In genomic region chr19:48994035-48994386, GRCh38 we compare ENCODE assay signal across 8 cellular contexts. TPM values are rescaled to one million over a fixed set of nuclear protein-coding genes. Genes with fewer than 3 reads are reported as not detected.
DNase-seq lines count a peak whose midpoint lies in the region; ATAC-seq, FAIRE-seq and TF ChIP-seq lines count a peak whose summit lies in the region.

No MANE protein-coding gene starts in this region.

- H3K27me3 ChIP-seq in HUES64 (ENCODE audit: insufficient read depth, low read length) (no peaks in the 10 kb centered on the region), bronchial epithelial cell (ENCODE audit: control insufficient read depth, insufficient read depth, low read length) (no peaks in the 10 kb centered on the region), mucosa of rectum (ENCODE audit: control insufficient read depth in 2 of 2, insufficient read depth in 2 of 2, low read length in 2 of 2) (no peaks in the 10 kb centered on the region)

- H3K9ac ChIP-seq in HUES64 (ENCODE audit: low read depth, low read length): peak overlapping the region; percentile 72
- H3K9ac ChIP-seq in mucosa of rectum (ENCODE audit: low read depth in 1 of 2, low read length in 2 of 2): peak overlapping the region; percentile 84 to 95

- TF ChIP-seq CTCF in A549 (IDR thresholded peaks at IDR 0.05) (no peak), bronchial epithelial cell (IDR thresholded peaks at IDR 0.05; ENCODE audit: insufficient read depth, low read length, severe bottlenecking) (no peak)

- H3K4me3 ChIP-seq in A549 (peak overlapping the region; percentile 73), HUES64 (ENCODE audit: low read length) (peak overlapping the region; percentile 80), bronchial epithelial cell (ENCODE audit: low read depth, low read length) (peak overlapping the region; percentile 82), mucosa of rectum (ENCODE audit: low read length in 2 of 2) (peak overlapping the region; percentile 89 to 99)

- FAIRE-seq in A549 (lab: Jason Lieb, UNC): no peak
- FAIRE-seq in bronchial epithelial cell (lab: Jason Lieb, UNC): no peak

- peak overlapping the region; percentile 76 to 87 for H3K27ac ChIP-seq in A549
- H3K27ac ChIP-seq in HUES64 (ENCODE audit: low read depth, low read length): no peak overlapping the region
- peak overlapping the region; percentile 98 for H3K27ac ChIP-seq in mucosa of rectum (ENCODE audit: low read depth in 2 of 2, low read length in 2 of 2)

- CTCF ChIA-PET in A549 (lab: Yijun Ruan, JAX): interaction anchor here (0.6 to 14.7 kb wide), 35 partner anchors 16 to 722 kb away, joined by 3 to 408 read pairs (median 4); partner anchors contain the start of genes CA11, CGB2, CGB7 and LHB

- H3K36me3 ChIP-seq in HUES64 (ENCODE audit: insufficient read depth, low read length) (peaks cover 11% of the 10 kb centered on the region; the same call in 1 of the 2 replicates), bronchial epithelial cell (ENCODE audit: control insufficient read depth, insufficient read depth, low read length) (peaks cover 9% of the 10 kb centered on the region), mucosa of rectum (ENCODE audit: control insufficient read depth in 2 of 2, insufficient read depth in 2 of 2, low read length in 2 of 2) (peaks cover 0 to 6% of the 10 kb centered on the region in 2 donors)

- no peak for TF ChIP-seq POLR2A in A549 (IDR thresholded peaks at IDR 0.05; ENCODE audit: low read length)

- peak overlapping the region; percentile 87 for H3K4me2 ChIP-seq in A549

- POLR2A ChIA-PET in A549 (lab: Yijun Ruan, JAX): interaction anchor here (0.6 to 1.9 kb wide), 23 partner anchors 10 to 269 kb away, joined by 3 to 16 read pairs (median 6); partner anchors contain the start of genes FTL, NUCB1 and PPP1R15A

- DNase-seq in A549 (ENCODE audit: low read depth in 1 of 2, low spot score in 1 of 2) (no peak), bronchial epithelial cell (ENCODE audit: low read depth) (no peak), DMS153 (lab: John Stamatoyannopoulos, UW) (no peak), NCI-H446 (lab: John Stamatoyannopoulos, UW) (no peak)
- DNase-seq in stimulated activated CD4-positive, alpha-beta T cell treated with anti-CD3 and anti-CD28 coated beads, Interleukin-2, amount 100 ng/mL, for 48 hours: no peak
- no peak for DNase-seq in stimulated activated naive CD4-positive, alpha-beta T cell treated with Interleukin-2 at 50 U/mL for 16 hours (lab: John Stamatoyannopoulos, UW)

- no peak for ATAC-seq in A549

- no peak for TF ChIP-seq RAD21 in A549 (conservative IDR thresholded peaks at IDR 0.05 in 1 of 2, IDR thresholded peaks at IDR 0.05 in 1 of 2)

- peaks cover 20% of the 10 kb centered on the region for H3K4me1 ChIP-seq in A549
- H3K4me1 ChIP-seq in HUES64 (ENCODE audit: insufficient read depth, low read length): no peaks in the 10 kb centered on the region; the same call in 1 of the 2 replicates
- H3K4me1 ChIP-seq in mucosa of rectum (ENCODE audit: control insufficient read depth in 2 of 2, insufficient read depth in 2 of 2, low read length in 2 of 2): peaks cover 16% of the 10 kb centered on the region in 2 donors

- 3% methylated on average over 13 of the region's 13 CpGs for WGBS in A549 (ENCODE audit: missing lambda C conversion rate)
- WGBS in HUES64: 2% methylated on average over 13 of the region's 13 CpGs

- H3K9me3 ChIP-seq in A549 (no peaks in the 10 kb centered on the region), HUES64 (ENCODE audit: insufficient read depth, low read depth, low read length) (no peaks in the 10 kb centered on the region), mucosa of rectum (ENCODE audit: control insufficient read depth in 2 of 2, low read length in 2 of 2) (no peaks in the 10 kb centered on the region)

- TF ChIP-seq EP300 in A549 (IDR thresholded peaks at IDR 0.05): no peak

TF ChIP-seq in A549, 52 proteins besides CTCF, POLR2A, EP300 and RAD21:
- peak; percentile 81 for TF ChIP-seq KDM5A (IDR thresholded peaks at IDR 0.05)
- peak; percentile 32; the same call in 1 of the 2 replicates for TF ChIP-seq PHF8 (IDR thresholded peaks at IDR 0.05; ENCODE audit: borderline replicate concordance, low read depth)
- TF ChIP-seq SMC3 (IDR thresholded peaks at IDR 0.05): no peak
- TF ChIP-seq HDAC2 (IDR thresholded peaks at IDR 0.05): no peak
- TF ChIP-seq KDM1A (IDR thresholded peaks at IDR 0.05; ENCODE audit: low read depth): no peak
- peak in 1 of 2 experiments; percentile 9; a peak in 1 of 5 replicates for TF ChIP-seq JUN (IDR thresholded peaks at IDR 0.05)
- TF ChIP-seq FOSB (CRISPR knock-in tag; IDR thresholded peaks at IDR 0.05): no peak

RNA-seq across cellular contexts. Expression of gene RUVBL2, which starts 0.3 kb away (rescaled TPM):
- polyA plus RNA-seq in A549 (2011; rRNA removed) (146 and 186 TPM in 2 replicates), A549 (2017; fragmentation: RNase III; extraction: RNeasy Plus Mini Kit Qiagen cat#74134 plus additional on column Dnase treatment) (213 to 274 TPM (median 225 TPM) in 3 replicates)
- polyA plus RNA-seq in A549 (2012; cell fraction: cytosol; rRNA removed): 517 and 543 TPM in 2 replicates
- 718 and 862 TPM in 2 replicates for polyA plus RNA-seq in A549 (2012; cell fraction: nucleus; rRNA removed)
- polyA minus RNA-seq in A549 (2011; rRNA and poly(A)+ RNA removed): 231 and 334 TPM in 2 replicates
- 73.5 TPM for polyA plus RNA-seq in HUES64 (2013, experiment 1 of 2)
- polyA plus RNA-seq in HUES64 (2013, experiment 2 of 2): 75.6 TPM
- total RNA-seq in bronchial epithelial cell: 154 and 267 TPM in 2 replicates

RNA-seq across cellular contexts. Expression of gene GYS1, which starts 0.9 kb away (rescaled TPM):
- 10.3 and 16.4 TPM in 2 replicates for polyA plus RNA-seq in A549 (2011; rRNA removed)
- 20.9 and 27.4 TPM in 2 replicates for polyA plus RNA-seq in A549 (2012; cell fraction: cytosol; rRNA removed)
- polyA plus RNA-seq in A549 (2012; cell fraction: nucleus; rRNA removed): 56.7 and 57.3 TPM in 2 replicates
- polyA plus RNA-seq in A549 (2017; fragmentation: RNase III; extraction: RNeasy Plus Mini Kit Qiagen cat#74134 plus additional on column Dnase treatment): 23.8 to 25.0 TPM (median 24.8 TPM) in 3 replicates
- 29.5 and 30.2 TPM in 2 replicates for polyA minus RNA-seq in A549 (2011; rRNA and poly(A)+ RNA removed)
- polyA plus RNA-seq in HUES64 (2013, experiment 1 of 2): 21.1 TPM
- polyA plus RNA-seq in HUES64 (2013, experiment 2 of 2): 26.6 TPM
- total RNA-seq in bronchial epithelial cell: 25.5 and 28.9 TPM in 2 replicates

RNA-seq across cellular contexts. Expression of gene LHB, which starts 22.9 kb away (rescaled TPM):
- polyA plus RNA-seq in A549 (2011; rRNA removed) (not detected in 2 replicates), A549 (2017; fragmentation: RNase III; extraction: RNeasy Plus Mini Kit Qiagen cat#74134 plus additional on column Dnase treatment) (0.22 TPM in 1 of 3 replicates, not detected in the others)
- polyA plus RNA-seq in A549 (2012; cell fraction: cytosol; rRNA removed): not detected in 2 replicates
- polyA plus RNA-seq in A549 (2012; cell fraction: nucleus; rRNA removed): 0.45 TPM in 1 of 2 replicates, not detected in the other
- polyA minus RNA-seq in A549 (2011; rRNA and poly(A)+ RNA removed): not detected in 2 replicates
- not detected for polyA plus RNA-seq in HUES64 (2013, experiment 1 of 2)
- not detected for polyA plus RNA-seq in HUES64 (2013, experiment 2 of 2)
- total RNA-seq in bronchial epithelial cell: 0.38 TPM in 1 of 2 replicates, not detected in the other

RNA-seq across cellular contexts. Expression of gene FTL, which starts 28.9 kb away (rescaled TPM):
- polyA plus RNA-seq in A549 (2011; rRNA removed): 4,743 and 7,067 TPM in 2 replicates
- polyA plus RNA-seq in A549 (2012; cell fraction: cytosol; rRNA removed): 10,619 and 11,714 TPM in 2 replicates
- polyA plus RNA-seq in A549 (2012; cell fraction: nucleus; rRNA removed): 4,146 and 4,930 TPM in 2 replicates
- 12,141 to 13,930 TPM (median 13,921 TPM) in 3 replicates for polyA plus RNA-seq in A549 (2017; fragmentation: RNase III; extraction: RNeasy Plus Mini Kit Qiagen cat#74134 plus additional on column Dnase treatment)
- 3,763 and 4,254 TPM in 2 replicates for polyA minus RNA-seq in A549 (2011; rRNA and poly(A)+ RNA removed)
- 1,683 TPM for polyA plus RNA-seq in HUES64 (2013, experiment 1 of 2)
- polyA plus RNA-seq in HUES64 (2013, experiment 2 of 2): 1,737 TPM
- total RNA-seq in bronchial epithelial cell: 787 and 1,701 TPM in 2 replicates

RNA-seq across cellular contexts. Expression of gene CGB3, which starts 30.1 kb away (rescaled TPM):
- polyA plus RNA-seq in A549 (2011; rRNA removed): not detected in 2 replicates
- 0.05 and 0.06 TPM in 2 replicates for polyA plus RNA-seq in A549 (2012; cell fraction: cytosol; rRNA removed)
- polyA plus RNA-seq in A549 (2012; cell fraction: nucleus; rRNA removed): 0.71 TPM in 1 of 2 replicates, not detected in the other
- 0.13 to 0.28 TPM in 2 of 3 replicates, not detected in the other for polyA plus RNA-seq in A549 (2017; fragmentation: RNase III; extraction: RNeasy Plus Mini Kit Qiagen cat#74134 plus additional on column Dnase treatment)
- not detected in 2 replicates for polyA minus RNA-seq in A549 (2011; rRNA and poly(A)+ RNA removed)
- polyA plus RNA-seq in HUES64 (2013, experiment 1 of 2): not detected
- not detected for polyA plus RNA-seq in HUES64 (2013, experiment 2 of 2)
- not detected in 2 replicates for total RNA-seq in bronchial epithelial cell
